ENCODE assay signal across 17 cellular contexts in genomic region chr7:83305027-83305426, GRCh38.
DNase-seq lines count a peak whose midpoint lies in the region; ATAC-seq, FAIRE-seq and TF ChIP-seq lines count a peak whose summit lies in the region.
"Had no signal": no experiment of that assay in that cellular context is flagged by ENCODE, and none has a peak within 500 bp of the region (broad histone marks: within the 10 kb centered on the region; RNA-seq: fewer than 3 reads in every experiment).

No MANE protein-coding gene starts in this region.

- DNase-seq in GM23248: peak; percentile 2
- no peak for DNase-seq in chondrocyte (ENCODE audit: low spot score)
- peak; percentile 5 to 44 for DNase-seq in foreskin fibroblast
- DNase-seq in hippocampal formation (lab: John Stamatoyannopoulos, UW): no peak
- DNase-seq in GM12891 (ENCODE audit: insufficient read length, low spot score): no peak
- DNase-seq: Calu3; CD8-positive, alpha-beta T cell; DMS79 treated with DMSO at 0.1 percent for 48 hours; GF-D8; HCEC 1CT had no signal

- in situ Hi-C loops in GM23248 (cut with MboI): no loop called here

- peak overlapping the region; percentile 41 for H3K27ac Mint-ChIP-seq in chondrocyte (ENCODE audit: unreplicated experiment)
- H3K27ac Mint-ChIP-seq: B cell; CD8-positive, alpha-beta T cell had no signal

- H3K27me3 ChIP-seq in GM23248 (replicated peaks; ENCODE audit: insufficient read depth): no peaks in the 10 kb centered on the region
- H3K27me3 ChIP-seq: BLaER1 treated with 17β-estradiol and CSF1 and Interleukin-3, amounts not matched to agents 10 nM and 100 nM had no signal

- no peak overlapping the region for H3K4me3 Mint-ChIP-seq in chondrocyte (ENCODE audit: unreplicated experiment)
- H3K4me3 Mint-ChIP-seq: B cell; CD8-positive, alpha-beta T cell had no signal

- H4K20me1 ChIP-seq in GM23248 (ENCODE audit: insufficient read depth): no peaks in the 10 kb centered on the region
- H4K20me1 ChIP-seq: BLaER1 treated with 17β-estradiol and CSF1 and Interleukin-3, amounts not matched to agents 10 nM and 100 nM had no signal

- FAIRE-seq in GM12891 (lab: Jason Lieb, UNC): no peak
- FAIRE-seq: GM19239, H54 had no signal

- H3K9ac ChIP-seq in GM23248: no peak overlapping the region
- H3K9ac ChIP-seq: BLaER1 treated with 17β-estradiol and CSF1 and Interleukin-3, amounts not matched to agents 10 nM and 100 nM had no signal

- no peak for TF ChIP-seq CTCF in chondrocyte (IDR thresholded peaks at IDR 0.05)
- TF ChIP-seq CTCF in foreskin fibroblast (IDR thresholded peaks at IDR 0.05; ENCODE audit: low read depth, low read length): no peak

- H3F3A ChIP-seq in GM23248 (ENCODE audit: insufficient read depth): no peaks in the 10 kb centered on the region

- H3K4me1 ChIP-seq in GM23248 (ENCODE audit: insufficient read depth): 0 out of 2 replicates have a peak, but pooled peaks cover 3% of the 10 kb centered on the region

- no peaks in the 10 kb centered on the region for H3K79me2 ChIP-seq in GM23248 (ENCODE audit: insufficient read depth)

- H3K36me3 Mint-ChIP-seq in chondrocyte (ENCODE audit: low read depth): no peaks in the 10 kb centered on the region
- H3K36me3 Mint-ChIP-seq: CD8-positive, alpha-beta T cell had no signal

- H3K9me3 Mint-ChIP-seq in chondrocyte (ENCODE audit: low read depth): no peaks in the 10 kb centered on the region

- H3K4me3 ChIP-seq in GM23248 (no peak overlapping the region), foreskin fibroblast (ENCODE audit: low read depth in 1 of 2, low read length in 2 of 2) (no peak overlapping the region)
- H3K4me3 ChIP-seq: BLaER1 treated with 17β-estradiol and CSF1 and Interleukin-3, amounts not matched to agents 10 nM and 100 nM had no signal

- no peak for TF ChIP-seq EP300 in Ishikawa (IDR thresholded peaks at IDR 0.05; ENCODE audit: borderline replicate concordance)

- no peak for ATAC-seq in GM18519 (IDR thresholded peaks at IDR 0.05; ENCODE audit: low FRiP score, unreplicated experiment)
- ATAC-seq: CD8-positive, alpha-beta T cell had no signal

- 44 to 52% methylated on average over 5 of the region's 5 CpGs for WGBS in GM23248 (ENCODE audit: low coverage in 1 of 2, low lambda C conversion rate in 2 of 2, missing lambda C conversion rate in 2 of 2), 2 experiments

- no peak overlapping the region for H3K4me2 ChIP-seq in GM23248 (ENCODE audit: unreplicated experiment)
- H3K4me2 ChIP-seq: BLaER1 treated with 17β-estradiol and CSF1 and Interleukin-3, amounts not matched to agents 10 nM and 100 nM had no signal

- no peaks in the 10 kb centered on the region for H3K9me2 ChIP-seq in GM23248 (ENCODE audit: insufficient read depth)

- no peaks in the 10 kb centered on the region for H3K9me3 ChIP-seq in GM23248 (ENCODE audit: low read depth)
- H3K9me3 ChIP-seq: BLaER1 treated with 17β-estradiol and CSF1 and Interleukin-3, amounts not matched to agents 10 nM and 100 nM had no signal

- no peak overlapping the region for H3K27ac ChIP-seq in GM23248
- H3K27ac ChIP-seq: HL-60 had no signal

- H3K4me1 Mint-ChIP-seq in chondrocyte (ENCODE audit: low read depth): peaks cover 18% of the 10 kb centered on the region
- H3K4me1 Mint-ChIP-seq: B cell had no signal

- TF ChIP-seq POLR2A in GM12891 (IDR thresholded peaks at IDR 0.05; ENCODE audit: low read depth, low read length): no peak

- no peak overlapping the region for H2AFZ ChIP-seq in GM23248

- no peaks in the 10 kb centered on the region for H3K36me3 ChIP-seq in GM23248 (ENCODE audit: low read depth)
- H3K36me3 ChIP-seq: BLaER1 treated with 17β-estradiol and CSF1 and Interleukin-3, amounts not matched to agents 10 nM and 100 nM had no signal

- no peak for TF ChIP-seq RAD21 in Ishikawa (IDR thresholded peaks at IDR 0.05; ENCODE audit: low read depth)

- H3K27me3 Mint-ChIP-seq in chondrocyte (ENCODE audit: low read depth): no peaks in the 10 kb centered on the region
- H3K27me3 Mint-ChIP-seq: B cell had no signal

TF ChIP-seq in Ishikawa, 13 proteins besides CTCF, POLR2A, EP300 and RAD21:
- TF ChIP-seq CEBPB (IDR thresholded peaks at IDR 0.05) (0 out of 2 replicates have a peak, but pooled peaks have one; percentile 19), USF1 (IDR thresholded peaks at IDR 0.05) (no peak)
TF ChIP-seq in Ishikawa: peak in this region for 1.

TF ChIP-seq in GM12891, 5 proteins besides CTCF, POLR2A, EP300 and RAD21:
- no peak for TF ChIP-seq PAX5 (IDR thresholded peaks at IDR 0.05; ENCODE audit: insufficient read depth, low read length, severe bottlenecking)
- no peak for TF ChIP-seq SPI1 (IDR thresholded peaks at IDR 0.05; ENCODE audit: low read depth, low read length)
- TF ChIP-seq POLR2AphosphoS5 (IDR thresholded peaks at IDR 0.05; ENCODE audit: low read depth, low read length): no peak
- TF ChIP-seq TAF1 (IDR thresholded peaks at IDR 0.05; ENCODE audit: low read depth, low read length): no peak
- no peak for TF ChIP-seq POU2F2 (IDR thresholded peaks at IDR 0.05; ENCODE audit: low read depth, low read length)

Comparison
In these comparisons a context has a peak if more than half of its experiments do, and no peak if none do; other contexts are left out.
1. DNase-seq: peak in GM23248 (single experiment) and foreskin fibroblast (2 of 2); none in chondrocyte (single experiment), hippocampal formation (0 of 2) and GM12891 (single experiment).